11 cellular contexts compared by ENCODE assay signal in the genomic region with DNA sequence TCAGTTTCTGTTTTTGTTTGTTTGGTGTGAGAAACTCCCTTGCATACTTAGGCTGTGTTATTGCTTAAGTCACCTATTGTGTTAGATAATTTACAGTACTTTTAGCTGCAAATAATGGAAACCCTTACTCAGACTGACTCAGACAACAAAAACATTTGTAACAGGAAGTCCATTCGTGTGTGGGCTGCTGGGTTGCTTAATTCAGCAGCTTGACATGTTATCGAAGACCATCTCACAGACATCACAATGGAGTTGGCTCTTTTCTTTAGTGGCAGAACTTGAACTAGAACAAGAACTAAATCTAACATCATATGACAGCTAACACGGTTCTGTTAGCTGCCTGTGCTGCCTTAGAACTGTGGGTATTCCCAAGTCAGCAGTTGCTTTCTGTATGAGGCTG. TPM values are rescaled to one million over a fixed set of nuclear protein-coding genes. Genes with fewer than 3 reads are reported as not detected.
DNase-seq lines count a peak whose midpoint lies in the region; ATAC-seq and TF ChIP-seq lines count a peak whose summit lies in the region.
"Had no signal": no experiment of that assay in that cellular context is flagged by ENCODE, and none has a peak within 500 bp of the region (broad histone marks: within the 10 kb centered on the region; RNA-seq: fewer than 3 reads in every experiment).

No MANE protein-coding gene starts in this region.

- CTCF ChIA-PET in activated naive CD4-positive, alpha-beta T cell treated with anti-CD3 and anti-CD28 coated beads, Interleukin-2, amount 10 ng/mL, durations not matched to agents 7 days and 5 days (lab: Charles Lee), result no interaction called here

- intact Hi-C loops in activated CD4-positive, alpha-beta T cell treated with anti-CD3 and anti-CD28 coated beads, Interleukin-2, amount 10 ng/mL, durations not matched to agents 24 days and 14 days (cut with micrococcal nuclease), result no loop called here

- peaks cover 5% of the 10 kb centered on the region for H3K9me3 ChIP-seq in adipocyte (ENCODE audit: control insufficient read depth, low read length)

- H3K36me3 ChIP-seq in adipocyte (ENCODE audit: control insufficient read depth, insufficient read depth, low read length, severe bottlenecking), result no peaks in the 10 kb centered on the region

- no peaks in the 10 kb centered on the region for H3K9me3 Mint-ChIP-seq in activated CD4-positive, alpha-beta T cell treated with anti-CD3 and anti-CD28 coated beads, Interleukin-2, amount 10 ng/mL, durations not matched to agents 24 days and 14 days
- H3K9me3 Mint-ChIP-seq in stimulated activated effector memory CD8-positive, alpha-beta T cell treated with anti-CD3 and anti-CD28 coated beads, Interleukin-12 subunit alpha, Interleukin-12 subunit beta, amount 100 ng/mL, for 72 hours, result no peaks in the 10 kb centered on the region
- peaks cover 2% of the 10 kb centered on the region for H3K9me3 Mint-ChIP-seq in activated naive CD4-positive, alpha-beta T cell treated with anti-CD3 and anti-CD28 coated beads, Interleukin-2, amount 10 ng/mL, durations not matched to agents 7 days and 5 days

- no peak overlapping the region for H3K4me3 ChIP-seq in AG10803 (ENCODE audit: low read length)
- no peak overlapping the region for H3K4me3 ChIP-seq in adipocyte (ENCODE audit: low read length)
- H3K4me3 ChIP-seq: GM12878 had no signal

- no peak overlapping the region for H3K9ac ChIP-seq in adipocyte (ENCODE audit: low read length)

- H3K4me3 Mint-ChIP-seq in activated CD4-positive, alpha-beta T cell treated with anti-CD3 and anti-CD28 coated beads, Interleukin-2, amount 10 ng/mL, durations not matched to agents 24 days and 14 days, result no peak overlapping the region
- no peak overlapping the region for H3K4me3 Mint-ChIP-seq in stimulated activated effector memory CD8-positive, alpha-beta T cell treated with anti-CD3 and anti-CD28 coated beads, Interleukin-12 subunit alpha, Interleukin-12 subunit beta, amount 100 ng/mL, for 72 hours
- no peak overlapping the region for H3K4me3 Mint-ChIP-seq in activated naive CD4-positive, alpha-beta T cell treated with anti-CD3 and anti-CD28 coated beads, Interleukin-2, amount 10 ng/mL, durations not matched to agents 7 days and 5 days
- H3K4me3 Mint-ChIP-seq: CD4-positive, alpha-beta memory T cell had no signal

- H3K4me1 Mint-ChIP-seq in activated CD4-positive, alpha-beta T cell treated with anti-CD3 and anti-CD28 coated beads, Interleukin-2, amount 10 ng/mL, durations not matched to agents 24 days and 14 days, result no peaks in the 10 kb centered on the region
- H3K4me1 Mint-ChIP-seq in stimulated activated effector memory CD8-positive, alpha-beta T cell treated with anti-CD3 and anti-CD28 coated beads, Interleukin-12 subunit alpha, Interleukin-12 subunit beta, amount 100 ng/mL, for 72 hours, result no peaks in the 10 kb centered on the region
- H3K4me1 Mint-ChIP-seq in activated naive CD4-positive, alpha-beta T cell treated with anti-CD3 and anti-CD28 coated beads, Interleukin-2, amount 10 ng/mL, durations not matched to agents 7 days and 5 days, result no peaks in the 10 kb centered on the region
- H3K4me1 Mint-ChIP-seq: CD4-positive, alpha-beta memory T cell had no signal

- H3K27me3 ChIP-seq in adipocyte (replicated peaks; ENCODE audit: control insufficient read depth, insufficient read depth, low read length), result peaks cover 11% of the 10 kb centered on the region

- H3K36me3 Mint-ChIP-seq in activated CD4-positive, alpha-beta T cell treated with anti-CD3 and anti-CD28 coated beads, Interleukin-2, amount 10 ng/mL, durations not matched to agents 24 days and 14 days (ENCODE audit: low read depth), result no peaks in the 10 kb centered on the region
- no peaks in the 10 kb centered on the region for H3K36me3 Mint-ChIP-seq in stimulated activated effector memory CD8-positive, alpha-beta T cell treated with anti-CD3 and anti-CD28 coated beads, Interleukin-12 subunit alpha, Interleukin-12 subunit beta, amount 100 ng/mL, for 72 hours
- H3K36me3 Mint-ChIP-seq in activated naive CD4-positive, alpha-beta T cell treated with anti-CD3 and anti-CD28 coated beads, Interleukin-2, amount 10 ng/mL, durations not matched to agents 7 days and 5 days, result no peaks in the 10 kb centered on the region
- H3K36me3 Mint-ChIP-seq: CD4-positive, alpha-beta memory T cell had no signal

- DNase-seq in AG10803 (ENCODE audit: low read depth), result peak; percentile 89
- peak; percentile 93 for DNase-seq in M059J (ENCODE audit: low read depth)
- DNase-seq in adipocyte (ENCODE audit: low read depth), result peak; percentile 74
- peak; percentile 68 for DNase-seq in glomerular endothelial cell (ENCODE audit: extremely low read depth, low read depth, low spot score)
- no peak for DNase-seq in NCI-H146 treated with DMSO at 0.1 percent for 48 hours (lab: John Stamatoyannopoulos, UW; ENCODE audit: unreplicated experiment)
- no peak for DNase-seq in activated CD4-positive, alpha-beta T cell treated with anti-CD3 and anti-CD28 coated beads, Interleukin-2, amount 10 ng/mL, durations not matched to agents 24 days and 14 days
- no peak for DNase-seq in stimulated activated effector memory CD8-positive, alpha-beta T cell treated with anti-CD3 and anti-CD28 coated beads, Interleukin-12 subunit alpha, Interleukin-12 subunit beta, amount 100 ng/mL, for 72 hours (ENCODE audit: low spot score in 2 of 2)
- DNase-seq in activated naive CD4-positive, alpha-beta T cell treated with anti-CD3 and anti-CD28 coated beads, Interleukin-2, amount 10 ng/mL, durations not matched to agents 7 days and 5 days, result no peak
- DNase-seq: activated CD4-positive, alpha-beta T cell treated with anti-CD3 and anti-CD28 coated beads for 1 hour; CD4-positive, alpha-beta memory T cell had no signal

- peaks cover 48% of the 10 kb centered on the region for H3K4me1 ChIP-seq in adipocyte (ENCODE audit: control insufficient read depth, insufficient read depth, low read length)

- H3K27ac Mint-ChIP-seq in activated CD4-positive, alpha-beta T cell treated with anti-CD3 and anti-CD28 coated beads, Interleukin-2, amount 10 ng/mL, durations not matched to agents 24 days and 14 days, result no peak overlapping the region
- no peak overlapping the region for H3K27ac Mint-ChIP-seq in stimulated activated effector memory CD8-positive, alpha-beta T cell treated with anti-CD3 and anti-CD28 coated beads, Interleukin-12 subunit alpha, Interleukin-12 subunit beta, amount 100 ng/mL, for 72 hours
- H3K27ac Mint-ChIP-seq in activated naive CD4-positive, alpha-beta T cell treated with anti-CD3 and anti-CD28 coated beads, Interleukin-2, amount 10 ng/mL, durations not matched to agents 7 days and 5 days, result no peak overlapping the region
- H3K27ac Mint-ChIP-seq: CD4-positive, alpha-beta memory T cell had no signal

- no peak for TF ChIP-seq CTCF in AG10803 (conservative IDR thresholded peaks at IDR 0.05; ENCODE audit: low read length)

- no peak for ATAC-seq in stimulated activated effector memory CD8-positive, alpha-beta T cell treated with anti-CD3 and anti-CD28 coated beads, Interleukin-12 subunit alpha, Interleukin-12 subunit beta, amount 100 ng/mL, for 72 hours
- ATAC-seq: GM12878 had no signal

- H3K27me3 Mint-ChIP-seq in activated CD4-positive, alpha-beta T cell treated with anti-CD3 and anti-CD28 coated beads, Interleukin-2, amount 10 ng/mL, durations not matched to agents 24 days and 14 days, result no peaks in the 10 kb centered on the region
- no peaks in the 10 kb centered on the region for H3K27me3 Mint-ChIP-seq in activated naive CD4-positive, alpha-beta T cell treated with anti-CD3 and anti-CD28 coated beads, Interleukin-2, amount 10 ng/mL, durations not matched to agents 7 days and 5 days
- H3K27me3 Mint-ChIP-seq: CD4-positive, alpha-beta memory T cell had no signal

RNA-seq across cellular contexts. Expression of a gene that starts 9.9 kb away (rescaled TPM):
- 11.8 and 13.9 TPM in 2 replicates for total RNA-seq in M059J (2014; rRNA removed; shearing (Covaris generic))
- 3.0 and 20.7 TPM in 2 replicates for total RNA-seq in glomerular endothelial cell
- total RNA-seq in activated CD4-positive, alpha-beta T cell treated with anti-CD3 and anti-CD28 coated beads, Interleukin-2, amount 10 ng/mL, durations not matched to agents 24 days and 14 days, result not detected in 2 replicates
- total RNA-seq: CD4-positive, alpha-beta memory T cell had no signal

Comparison
In these comparisons a context has a peak if more than half of its experiments do, and no peak if none do; other contexts are left out.
1. DNase-seq: peak in AG10803 (single experiment), M059J (single experiment), adipocyte (single experiment) and glomerular endothelial cell (single experiment); none in NCI-H146 treated with DMSO at 0.1 percent for 48 hours (single experiment), activated CD4-positive, alpha-beta T cell treated with anti-CD3 and anti-CD28 coated beads, Interleukin-2, amount 10 ng/mL, durations not matched to agents 24 days and 14 days (single experiment), stimulated activated effector memory CD8-positive, alpha-beta T cell treated with anti-CD3 and anti-CD28 coated beads, Interleukin-12 subunit alpha, Interleukin-12 subunit beta, amount 100 ng/mL, for 72 hours (0 of 2) and activated naive CD4-positive, alpha-beta T cell treated with anti-CD3 and anti-CD28 coated beads, Interleukin-2, amount 10 ng/mL, durations not matched to agents 7 days and 5 days (single experiment).